In genomic region chr10:69768386-69768785, GRCh38 we compare ENCODE assay signal across 19 cellular contexts. TPM values are rescaled to one million over a fixed set of nuclear protein-coding genes. Genes with fewer than 3 reads are reported as not detected.
"Had no signal": no experiment of that assay in that cellular context is flagged by ENCODE, and none has a peak within 500 bp of the region (broad histone marks: within the 10 kb centered on the region; RNA-seq: fewer than 3 reads in every experiment).

No MANE protein-coding gene starts in this region.

- H3K36me3 ChIP-seq: cardiac muscle cell, colonic mucosa, left lung, WERI-Rb-1 had no signal

- H3K9me3 ChIP-seq: colonic mucosa, left lung had no signal

- H3K36me3 Mint-ChIP-seq: activated naive CD4-positive, alpha-beta T cell treated with anti-CD3 and anti-CD28 coated beads, Interleukin-2, amount 50 U/mL, for 24 hours; stimulated activated effector memory CD8-positive, alpha-beta T cell treated with anti-CD3 and anti-CD28 coated beads, Interleukin-12 subunit alpha, Interleukin-12 subunit beta, amount 100 ng/mL, for 72 hours had no signal

- ATAC-seq: activated T-cell treated with anti-CD3 and anti-CD28 coated beads, Interleukin-2, amount 50 U/mL, for 72 hours; left lung; sciatic nerve; stimulated activated effector memory CD8-positive, alpha-beta T cell treated with anti-CD3 and anti-CD28 coated beads, Interleukin-12 subunit alpha, Interleukin-12 subunit beta, amount 100 ng/mL, for 72 hours; T-helper 17 cell had no signal

- H3K27ac ChIP-seq: cardiac muscle cell, colonic mucosa, left lung, WERI-Rb-1 had no signal

- DNase-seq: activated CD4-positive, alpha-beta T cell treated with anti-CD3 and anti-CD28 coated beads for 1 hour; activated CD8-positive, alpha-beta memory T cell treated with anti-CD3 and anti-CD28 coated beads for 24 hours; activated CD8-positive, alpha-beta memory T cell treated with anti-CD3 and anti-CD28 coated beads, Interleukin-2, amount 50 U/mL, for 48 hours; activated gamma-delta T cell; activated T-cell treated with anti-CD3 and anti-CD28 coated beads, Interleukin-2, amount 50 U/mL, for 72 hours; colonic mucosa; erythroblast; foreskin melanocyte; head of caudate nucleus; stimulated activated CD4-positive, alpha-beta T cell treated with anti-CD3 and anti-CD28 coated beads, Interleukin-4, amount 100 ng/mL, for 1 hour; T-helper 17 cell; WERI-Rb-1 had no signal

- H3K4me1 ChIP-seq: colonic mucosa, left lung had no signal

- H3K4me3 ChIP-seq: cardiac muscle cell, colonic mucosa, left lung, smooth muscle cell had no signal

- H3K27me3 Mint-ChIP-seq: activated naive CD4-positive, alpha-beta T cell treated with anti-CD3 and anti-CD28 coated beads, Interleukin-2, amount 50 U/mL, for 24 hours had no signal

- H3K4me1 Mint-ChIP-seq: activated naive CD4-positive, alpha-beta T cell treated with anti-CD3 and anti-CD28 coated beads, Interleukin-2, amount 50 U/mL, for 24 hours; stimulated activated effector memory CD8-positive, alpha-beta T cell treated with anti-CD3 and anti-CD28 coated beads, Interleukin-12 subunit alpha, Interleukin-12 subunit beta, amount 100 ng/mL, for 72 hours; T-helper 17 cell had no signal

- H3K4me3 Mint-ChIP-seq: activated naive CD4-positive, alpha-beta T cell treated with anti-CD3 and anti-CD28 coated beads, Interleukin-2, amount 50 U/mL, for 24 hours; activated T-cell treated with anti-CD3 and anti-CD28 coated beads, Interleukin-2, amount 50 U/mL, for 72 hours; neural crest cell; stimulated activated effector memory CD8-positive, alpha-beta T cell treated with anti-CD3 and anti-CD28 coated beads, Interleukin-12 subunit alpha, Interleukin-12 subunit beta, amount 100 ng/mL, for 72 hours; T-helper 17 cell had no signal

- H3K27ac Mint-ChIP-seq: activated naive CD4-positive, alpha-beta T cell treated with anti-CD3 and anti-CD28 coated beads, Interleukin-2, amount 50 U/mL, for 24 hours; activated T-cell treated with anti-CD3 and anti-CD28 coated beads, Interleukin-2, amount 50 U/mL, for 72 hours; stimulated activated effector memory CD8-positive, alpha-beta T cell treated with anti-CD3 and anti-CD28 coated beads, Interleukin-12 subunit alpha, Interleukin-12 subunit beta, amount 100 ng/mL, for 72 hours; T-helper 17 cell had no signal

- H3K9me3 Mint-ChIP-seq: activated naive CD4-positive, alpha-beta T cell treated with anti-CD3 and anti-CD28 coated beads, Interleukin-2, amount 50 U/mL, for 24 hours; activated T-cell treated with anti-CD3 and anti-CD28 coated beads, Interleukin-2, amount 50 U/mL, for 72 hours; neural crest cell; stimulated activated effector memory CD8-positive, alpha-beta T cell treated with anti-CD3 and anti-CD28 coated beads, Interleukin-12 subunit alpha, Interleukin-12 subunit beta, amount 100 ng/mL, for 72 hours had no signal

- H3K27me3 ChIP-seq: cardiac muscle cell, colonic mucosa had no signal

RNA-seq across cellular contexts. Expression of gene COL13A1, which starts 33.3 kb away (rescaled TPM):
- total RNA-seq: activated T-cell treated with anti-CD3 and anti-CD28 coated beads, Interleukin-2, amount 50 U/mL, for 72 hours; T-helper 17 cell had no signal
